ENCODE assay signal across 1 cellular context in the genomic region with DNA sequence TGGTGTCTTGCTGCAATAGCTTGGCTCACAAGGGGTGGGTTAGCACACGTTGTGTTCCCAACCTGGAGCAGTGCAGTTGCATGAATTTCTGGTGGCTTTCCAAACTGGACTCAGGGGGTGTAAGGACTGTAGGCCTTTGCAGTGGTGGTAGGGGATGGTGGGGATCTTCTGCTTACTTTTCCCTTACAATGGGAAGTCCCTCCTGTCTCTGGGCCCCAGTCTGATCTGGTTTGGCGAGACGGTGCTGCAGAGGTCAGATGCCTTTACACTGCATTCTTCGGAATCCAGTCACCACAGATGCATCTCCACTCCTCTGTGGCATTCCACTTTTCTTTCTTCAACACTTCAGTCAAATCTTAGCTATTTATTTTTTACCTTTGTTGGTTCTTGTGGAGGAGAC.
A peak's percentile ranks its signal among the peaks of the same experiment; 100 is the strongest.
TF ChIP-seq lines count a peak whose summit lies in the region.

No MANE protein-coding gene starts in this region.

TF ChIP-seq in H1, 55 proteins besides CTCF, POLR2A, EP300 and RAD21:
- TF ChIP-seq SIX5 (IDR thresholded peaks at IDR 0.05; ENCODE audit: low read depth, low read length) (no peak), PHF8 (conservative IDR thresholded peaks at IDR 0.05; ENCODE audit: low read depth, low read length) (no peak), RNF2 (IDR thresholded peaks at IDR 0.05; ENCODE audit: borderline replicate concordance, low read depth, low read length, missing control alignments, poor library complexity, severe bottlenecking) (no peak), SIRT6 (IDR thresholded peaks at IDR 0.05; ENCODE audit: low read length) (no peak), SP4 (IDR thresholded peaks at IDR 0.05; ENCODE audit: low read length) (no peak), YY1 (IDR thresholded peaks at IDR 0.05; ENCODE audit: low read depth, low read length) (0 out of 2 replicates have a peak, but pooled peaks have one; percentile 26), GABPA (IDR thresholded peaks at IDR 0.05; ENCODE audit: borderline replicate concordance, insufficient read depth, low read length) (no peak), SIN3A (conservative IDR thresholded peaks at IDR 0.05 in 1 of 2, IDR thresholded peaks at IDR 0.05 in 1 of 2; ENCODE audit: low read depth in 1 of 2, low read length in 2 of 2) (no peak), SP2 (IDR thresholded peaks at IDR 0.05; ENCODE audit: low read length) (no peak), KDM5A (IDR thresholded peaks at IDR 0.05; ENCODE audit: low read length) (no peak), JUND (IDR thresholded peaks at IDR 0.05; ENCODE audit: low read length) (no peak), TAF7 (optimal IDR thresholded peaks at IDR 0.05; ENCODE audit: borderline replicate concordance, low read depth, low read length) (no peak), TEAD4 (IDR thresholded peaks at IDR 0.05; ENCODE audit: low read depth, low read length) (peak; percentile 74; the same call in 1 of the 2 replicates), CBX5 (IDR thresholded peaks at IDR 0.05; ENCODE audit: low read depth, low read length) (no peak)
